Comparison of ENCODE assay signal across 8 cellular contexts in genomic region chr15:59741274-59741906, GRCh38. TPM values are rescaled to one million over a fixed set of nuclear protein-coding genes. Genes with fewer than 3 reads are reported as not detected.
A peak's percentile ranks its signal among the peaks of the same experiment; 100 is the strongest.
DNase-seq lines count a peak whose midpoint lies in the region; ATAC-seq, FAIRE-seq and TF ChIP-seq lines count a peak whose summit lies in the region.

No MANE protein-coding gene starts in this region.

- no peak overlapping the region for H2AFZ ChIP-seq in DND-41 (ENCODE audit: low read depth, low read length)
- H2AFZ ChIP-seq in HepG2 (ENCODE audit: low read length), result no peak overlapping the region

- DNase-seq in DND-41, result peak; percentile 20
- peak; percentile 29 for DNase-seq in NB4 (ENCODE audit: low read depth)
- DNase-seq in SW 1271 (lab: John Stamatoyannopoulos, UW), result peak; percentile 19 to 38
- DNase-seq in HepG2 (ENCODE audit: low spot score), result peak; percentile 18
- no peak for DNase-seq in activated CD4-positive, alpha-beta T cell treated with anti-CD3 and anti-CD28 coated beads for 48 hours
- no peak for DNase-seq in heart right ventricle

- peak; percentile 60 for FAIRE-seq in HepG2 (lab: Jason Lieb, UNC)

- H3K9me3 ChIP-seq in DND-41 (ENCODE audit: insufficient read depth, low read length, severe bottlenecking), result no peaks in the 10 kb centered on the region
- no peaks in the 10 kb centered on the region for H3K9me3 ChIP-seq in HepG2 (ENCODE audit: low read length)
- no peaks in the 10 kb centered on the region for H3K9me3 ChIP-seq in heart right ventricle

- H3K27me3 ChIP-seq in DND-41 (ENCODE audit: insufficient read depth, low read length, poor library complexity), result no peaks in the 10 kb centered on the region
- H3K27me3 ChIP-seq in HepG2 (ENCODE audit: control insufficient read depth in 1 of 2, insufficient read depth in 2 of 2, low read length in 2 of 2), result no peaks in the 10 kb centered on the region; a peak in 1 of 5 replicates
- peaks cover 0 to 46% (median 29%) of the 10 kb centered on the region in 7 donors for H3K27me3 ChIP-seq in heart right ventricle

- POLR2A ChIA-PET in HepG2 (lab: Yijun Ruan, JAX), result no interaction called here

- no peak for TF ChIP-seq POLR2A in NB4 (IDR thresholded peaks at IDR 0.05; ENCODE audit: extremely low read depth, insufficient read length)
- TF ChIP-seq POLR2A in HepG2 (IDR thresholded peaks at IDR 0.05; ENCODE audit: insufficient read depth in 1 of 2, low read depth in 2 of 2, low read length in 2 of 2), result no peak

- H4K20me1 ChIP-seq in DND-41 (ENCODE audit: insufficient read depth, low read length), result no peaks in the 10 kb centered on the region
- H4K20me1 ChIP-seq in HepG2 (ENCODE audit: insufficient read depth, low read length), result no peaks in the 10 kb centered on the region

- in situ Hi-C loops in HepG2 (cut with HindIII; ENCODE audit: extremely low pct_ligation_motif_present, low pct_unique_long_range_greater_than_20kb), result loop anchor here (25.0 kb wide), 2 partner anchors 446 to 571 kb away; no protein-coding TSS in a partner anchor

- peak; percentile 69 for TF ChIP-seq CTCF in DND-41 (IDR thresholded peaks at IDR 0.05; ENCODE audit: borderline replicate concordance, extremely low read depth, low read length, poor library complexity, severe bottlenecking)
- TF ChIP-seq CTCF in NB4 (IDR thresholded peaks at IDR 0.05; ENCODE audit: low read depth, low read length), result peak; percentile 33
- TF ChIP-seq CTCF in HepG2 (CRISPR knock-in tag; IDR thresholded peaks at IDR 0.05), result peak; percentile 70
- TF ChIP-seq CTCF in heart right ventricle (IDR thresholded peaks at IDR 0.05), result peak in 3 of 9 donors; percentile 16 to 29 (median 16)

- peak; percentile 52; the same call in 1 of the 3 replicates for ATAC-seq in DND-41 (ENCODE audit: insufficient read depth, low read depth)
- ATAC-seq in HepG2, result peak; percentile 81
- ATAC-seq in GM18907 (IDR thresholded peaks at IDR 0.05; ENCODE audit: unreplicated experiment), result no peak
- no peak for ATAC-seq in heart right ventricle
- no peak for ATAC-seq in GM18502 (IDR thresholded peaks at IDR 0.05; ENCODE audit: poor library complexity, unreplicated experiment)

- TF ChIP-seq RAD21 in HepG2 (CRISPR knock-in tag; IDR thresholded peaks at IDR 0.05), result no peak

- no peak overlapping the region for H3K27ac ChIP-seq in DND-41 (ENCODE audit: low read length)
- H3K27ac ChIP-seq in HepG2 (ENCODE audit: extremely low read length, insufficient read depth, low read length), result no peak overlapping the region
- no peak overlapping the region for H3K27ac ChIP-seq in heart right ventricle

- BruUV-seq in HepG2 (replicated peaks; lab: Mats Ljungman, UMichigan), result no TSS peak

- intact Hi-C loops in HepG2 (cut with micrococcal nuclease; ENCODE audit: unreplicated experiment), result no loop called here
- intact Hi-C loops in heart right ventricle (cut with DNase I), result no loop called here

- H3K4me3 ChIP-seq in DND-41 (ENCODE audit: low read depth in 1 of 2, low read length in 2 of 2) (no peak overlapping the region), NB4 (ENCODE audit: low read depth, low read length) (no peak overlapping the region), HepG2 (replicated peaks in 1 of 3; ENCODE audit: insufficient read depth in 1 of 3, low read depth in 2 of 3, low read length in 3 of 3) (no peak overlapping the region), heart right ventricle (no peak overlapping the region)

- CTCF ChIA-PET in HepG2 (lab: Yijun Ruan, JAX; ENCODE audit: low intra/inter-chr PET ratio, low total read pairs), result no interaction called here

- H3K4me2 ChIP-seq in DND-41 (ENCODE audit: insufficient read depth, low read length) (no peak overlapping the region), HepG2 (ENCODE audit: low read depth, low read length) (no peak overlapping the region)

- no peaks in the 10 kb centered on the region for H3K4me1 ChIP-seq in DND-41 (ENCODE audit: insufficient read depth, low read length)
- peaks cover 28% of the 10 kb centered on the region for H3K4me1 ChIP-seq in HepG2 (ENCODE audit: insufficient read depth, low read length)
- no peaks in the 10 kb centered on the region for H3K4me1 ChIP-seq in heart right ventricle

- H3K79me2 ChIP-seq in DND-41 (ENCODE audit: insufficient read depth, low read length), result no peaks in the 10 kb centered on the region
- no peaks in the 10 kb centered on the region for H3K79me2 ChIP-seq in HepG2 (ENCODE audit: insufficient read depth, low read length)

- TF ChIP-seq EP300 in HepG2 (IDR thresholded peaks at IDR 0.05; ENCODE audit: low read depth in 2 of 2, low read length in 2 of 2) (no peak), HepG2 (CRISPR knock-in tag; IDR thresholded peaks at IDR 0.05; ENCODE audit: borderline replicate concordance) (no peak)

- H3K9ac ChIP-seq in DND-41 (ENCODE audit: low read depth, low read length) (no peak overlapping the region), HepG2 (ENCODE audit: insufficient read depth, low read depth, low read length) (no peak overlapping the region)

- H3K36me3 ChIP-seq in DND-41 (ENCODE audit: insufficient read depth, low read length), result no peaks in the 10 kb centered on the region
- H3K36me3 ChIP-seq in HepG2 (replicated peaks in 1 of 2; ENCODE audit: control insufficient read depth in 1 of 2, insufficient read depth in 2 of 2, low read length in 2 of 2), result no peaks in the 10 kb centered on the region
- no peaks in the 10 kb centered on the region for H3K36me3 ChIP-seq in heart right ventricle

- WGBS in HepG2 (ENCODE audit: low lambda C conversion rate), result 24% methylated on average over 12 of the region's 12 CpGs
- WGBS in heart right ventricle, 2 donors, result 39 to 40% methylated on average over 12 of the region's 12 CpGs

TF ChIP-seq in HepG2, 621 proteins besides CTCF, POLR2A, EP300 and RAD21:
- TF ChIP-seq SMC3 (IDR thresholded peaks at IDR 0.05; ENCODE audit: low read length), result peak; percentile 18; the same call in 1 of the 2 replicates
- TF ChIP-seq, protein P1, sequence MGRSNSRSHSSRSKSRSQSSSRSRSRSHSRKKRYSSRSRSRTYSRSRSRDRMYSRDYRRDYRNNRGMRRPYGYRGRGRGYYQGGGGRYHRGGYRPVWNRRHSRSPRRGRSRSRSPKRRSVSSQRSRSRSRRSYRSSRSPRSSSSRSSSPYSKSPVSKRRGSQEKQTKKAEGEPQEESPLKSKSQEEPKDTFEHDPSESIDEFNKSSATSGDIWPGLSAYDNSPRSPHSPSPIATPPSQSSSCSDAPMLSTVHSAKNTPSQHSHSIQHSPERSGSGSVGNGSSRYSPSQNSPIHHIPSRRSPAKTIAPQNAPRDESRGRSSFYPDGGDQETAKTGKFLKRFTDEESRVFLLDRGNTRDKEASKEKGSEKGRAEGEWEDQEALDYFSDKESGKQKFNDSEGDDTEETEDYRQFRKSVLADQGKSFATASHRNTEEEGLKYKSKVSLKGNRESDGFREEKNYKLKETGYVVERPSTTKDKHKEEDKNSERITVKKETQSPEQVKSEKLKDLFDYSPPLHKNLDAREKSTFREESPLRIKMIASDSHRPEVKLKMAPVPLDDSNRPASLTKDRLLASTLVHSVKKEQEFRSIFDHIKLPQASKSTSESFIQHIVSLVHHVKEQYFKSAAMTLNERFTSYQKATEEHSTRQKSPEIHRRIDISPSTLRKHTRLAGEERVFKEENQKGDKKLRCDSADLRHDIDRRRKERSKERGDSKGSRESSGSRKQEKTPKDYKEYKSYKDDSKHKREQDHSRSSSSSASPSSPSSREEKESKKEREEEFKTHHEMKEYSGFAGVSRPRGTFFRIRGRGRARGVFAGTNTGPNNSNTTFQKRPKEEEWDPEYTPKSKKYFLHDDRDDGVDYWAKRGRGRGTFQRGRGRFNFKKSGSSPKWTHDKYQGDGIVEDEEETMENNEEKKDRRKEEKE (IDR thresholded peaks at IDR 0.05), result no peak
- TF ChIP-seq MAZ (IDR thresholded peaks at IDR 0.05; ENCODE audit: borderline replicate concordance, low read depth, low read length), result no peak
- TF ChIP-seq MAZ (CRISPR knock-in tag; IDR thresholded peaks at IDR 0.05; ENCODE audit: low read depth), result no peak
- TF ChIP-seq, protein P2, sequence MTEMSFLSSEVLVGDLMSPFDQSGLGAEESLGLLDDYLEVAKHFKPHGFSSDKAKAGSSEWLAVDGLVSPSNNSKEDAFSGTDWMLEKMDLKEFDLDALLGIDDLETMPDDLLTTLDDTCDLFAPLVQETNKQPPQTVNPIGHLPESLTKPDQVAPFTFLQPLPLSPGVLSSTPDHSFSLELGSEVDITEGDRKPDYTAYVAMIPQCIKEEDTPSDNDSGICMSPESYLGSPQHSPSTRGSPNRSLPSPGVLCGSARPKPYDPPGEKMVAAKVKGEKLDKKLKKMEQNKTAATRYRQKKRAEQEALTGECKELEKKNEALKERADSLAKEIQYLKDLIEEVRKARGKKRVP (CRISPR knock-in tag; IDR thresholded peaks at IDR 0.05), result no peak
- TF ChIP-seq STAG1 (CRISPR knock-in tag; IDR thresholded peaks at IDR 0.05), result peak; percentile 60
- TF ChIP-seq PITX1 (CRISPR knock-in tag; IDR thresholded peaks at IDR 0.05), result peak; percentile 61; the same call in 1 of the 2 replicates

RNA-seq across cellular contexts. Expression of gene BNIP2, which starts 52.3 kb away (rescaled TPM):
- 55.1 and 57.6 TPM in 2 replicates for total RNA-seq in HepG2 (2016; rRNA removed; fragmentation: Illumina TruSeq; extraction: Trizol)
- 14.7 and 15.0 TPM in 2 replicates for total RNA-seq in HepG2 (2016; cell fraction: cytosol; rRNA removed; fragmentation: Illumina TruSeq; extraction: Trizol; ENCODE audit: low read depth)
- 53.0 and 56.3 TPM in 2 replicates for total RNA-seq in HepG2 (2016; cell fraction: insoluble cytoplasmic fraction; rRNA removed; fragmentation: Illumina TruSeq; extraction: Trizol)
- 19.6 and 21.1 TPM in 2 replicates for total RNA-seq in HepG2 (2016; cell fraction: membrane; rRNA removed; fragmentation: Illumina TruSeq; extraction: Trizol)
- total RNA-seq in HepG2 (2016; cell fraction: nucleus; rRNA removed; fragmentation: Illumina TruSeq; extraction: Trizol), result 59.8 and 62.4 TPM in 2 replicates
- 11.9 and 17.4 TPM in 2 replicates for polyA plus RNA-seq in HepG2 (2011; rRNA removed)
- 15.1 and 17.3 TPM in 2 replicates for polyA plus RNA-seq in HepG2 (2011; cell fraction: cytosol; rRNA removed)
- polyA plus RNA-seq in HepG2 (2011; cell fraction: nucleus; rRNA removed), result 20.7 and 22.5 TPM in 2 replicates
- polyA plus RNA-seq in HepG2 (2012), result 24.1 and 27.1 TPM in 2 replicates
- 3.1 and 4.4 TPM in 2 replicates for polyA plus RNA-seq in HepG2 (2016; cell fraction: cytosol; fragmentation: Illumina TruSeq; extraction: Trizol; ENCODE audit: low read depth)
- 39.2 and 39.8 TPM in 2 replicates for polyA plus RNA-seq in HepG2 (2016; cell fraction: insoluble cytoplasmic fraction; fragmentation: Illumina TruSeq; extraction: Trizol; ENCODE audit: low read depth)
- 11.3 and 11.4 TPM in 2 replicates for polyA plus RNA-seq in HepG2 (2016; cell fraction: membrane; fragmentation: Illumina TruSeq; extraction: Trizol; ENCODE audit: low read depth)
- 64.4 and 67.5 TPM in 2 replicates for polyA plus RNA-seq in HepG2 (2016; cell fraction: nucleus; fragmentation: Illumina TruSeq; extraction: Trizol; ENCODE audit: insufficient read depth, low read depth)
- polyA minus RNA-seq in HepG2 (2011; rRNA and poly(A)+ RNA removed; ENCODE audit: low replicate concordance), result 5.2 and 8.2 TPM in 2 replicates
- 27.3 and 28.5 TPM in 2 replicates for polyA minus RNA-seq in HepG2 (2011; cell fraction: cytosol; rRNA and poly(A)+ RNA removed)
- polyA minus RNA-seq in HepG2 (2011; cell fraction: nucleus; rRNA and poly(A)+ RNA removed), result 69.1 and 79.8 TPM in 2 replicates
- 10 to 100 TPM; 65.2 to 96.6 (median 80.2) TPM for total RNA-seq in heart right ventricle
- 10 to 100 TPM; 28.3 to 29.2 TPM for polyA plus RNA-seq in heart right ventricle

Comparison
In these comparisons a context has a peak if more than half of its experiments do, and no peak if none do; other contexts are left out.
1. ATAC-seq: peak in DND-41 (single experiment) and HepG2 (single experiment); none in GM18907 (single experiment), heart right ventricle (0 of 8) and GM18502 (single experiment).
2. DNase-seq: peak in DND-41 (single experiment), NB4 (single experiment), SW 1271 (2 of 2) and HepG2 (single experiment); none in activated CD4-positive, alpha-beta T cell treated with anti-CD3 and anti-CD28 coated beads for 48 hours (single experiment) and heart right ventricle (0 of 2).